In the genomic region with DNA sequence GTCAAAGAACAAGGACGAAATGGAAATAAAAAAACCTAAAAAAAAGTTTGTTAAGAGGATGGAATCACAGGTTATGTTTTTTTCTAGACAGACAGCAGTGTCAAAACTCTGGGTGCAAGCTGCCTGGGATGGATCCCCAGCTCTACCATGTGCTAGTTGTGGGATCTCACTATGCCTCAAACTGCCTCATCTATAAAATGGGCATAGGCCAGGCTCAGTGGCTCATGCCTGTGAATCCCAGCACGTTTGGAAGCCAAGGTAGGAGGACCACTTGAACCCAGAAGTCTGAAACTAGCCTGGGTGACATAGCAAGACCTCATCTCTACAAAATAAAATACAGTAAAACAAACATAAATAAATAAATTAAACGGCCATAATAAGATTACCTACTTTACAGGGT, we compare ENCODE assay signal across 2 cellular contexts.
TF ChIP-seq lines count a peak whose summit lies in the region.

No MANE protein-coding gene starts in this region.

TF ChIP-seq in HepG2, 621 proteins besides CTCF, POLR2A, EP300 and RAD21:
- TF ChIP-seq ZNF326 (CRISPR knock-in tag; IDR thresholded peaks at IDR 0.05; ENCODE audit: borderline replicate concordance) (no peak), POGZ (CRISPR knock-in tag; IDR thresholded peaks at IDR 0.05) (peak; percentile 20; the same call in 1 of the 2 replicates), MLLT10 (CRISPR knock-in tag; IDR thresholded peaks at IDR 0.05) (no peak), ZNF629 (CRISPR knock-in tag; conservative IDR thresholded peaks at IDR 0.05) (peak; percentile 97), ADNP (CRISPR knock-in tag; IDR thresholded peaks at IDR 0.05) (peak; percentile 71; the same call in 1 of the 2 replicates), NFATC3 (CRISPR knock-in tag; IDR thresholded peaks at IDR 0.05) (no peak), RBFOX2 (IDR thresholded peaks at IDR 0.05; ENCODE audit: low read depth, low read length) (peak; percentile 44; the same call in 1 of the 2 replicates), SKI (IDR thresholded peaks at IDR 0.05; ENCODE audit: partially characterized antibody) (no peak), ZMAT3 (CRISPR knock-in tag; conservative IDR thresholded peaks at IDR 0.05) (no peak), POLR2AphosphoS5 (IDR thresholded peaks at IDR 0.05; ENCODE audit: low read depth, low read length) (no peak), MEIS2 (CRISPR knock-in tag; IDR thresholded peaks at IDR 0.05) (no peak), KDM1A (CRISPR knock-in tag; IDR thresholded peaks at IDR 0.05) (peak; percentile 87), HNRNPH1 (optimal IDR thresholded peaks at IDR 0.05; ENCODE audit: low read depth, low read length) (no peak), ZNF430 (CRISPR knock-in tag; IDR thresholded peaks at IDR 0.05) (0 out of 2 replicates have a peak, but pooled peaks have one; percentile 23), ZMYM3 (CRISPR knock-in tag; IDR thresholded peaks at IDR 0.05) (peak; percentile 90), SMAD9 (CRISPR knock-in tag; IDR thresholded peaks at IDR 0.05) (no peak)
- TF ChIP-seq, protein P1, sequence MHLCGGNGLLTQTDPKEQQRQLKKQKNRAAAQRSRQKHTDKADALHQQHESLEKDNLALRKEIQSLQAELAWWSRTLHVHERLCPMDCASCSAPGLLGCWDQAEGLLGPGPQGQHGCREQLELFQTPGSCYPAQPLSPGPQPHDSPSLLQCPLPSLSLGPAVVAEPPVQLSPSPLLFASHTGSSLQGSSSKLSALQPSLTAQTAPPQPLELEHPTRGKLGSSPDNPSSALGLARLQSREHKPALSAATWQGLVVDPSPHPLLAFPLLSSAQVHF (CRISPR knock-in tag; IDR thresholded peaks at IDR 0.05), result no peak
- TF ChIP-seq, protein P2, sequence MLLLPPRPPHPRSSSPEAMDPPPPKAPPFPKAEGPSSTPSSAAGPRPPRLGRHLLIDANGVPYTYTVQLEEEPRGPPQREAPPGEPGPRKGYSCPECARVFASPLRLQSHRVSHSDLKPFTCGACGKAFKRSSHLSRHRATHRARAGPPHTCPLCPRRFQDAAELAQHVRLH (CRISPR knock-in tag; IDR thresholded peaks at IDR 0.05; ENCODE audit: borderline replicate concordance, low read depth), result no peak

TF ChIP-seq in endothelial cell of umbilical vein, 7 proteins besides CTCF, POLR2A, EP300 and RAD21:
- TF ChIP-seq EZH2 (IDR thresholded peaks at IDR 0.05; ENCODE audit: borderline replicate concordance, low read depth, low read length, severe bottlenecking), result no peak
